22 cellular contexts compared by ENCODE assay signal in the genomic region with DNA sequence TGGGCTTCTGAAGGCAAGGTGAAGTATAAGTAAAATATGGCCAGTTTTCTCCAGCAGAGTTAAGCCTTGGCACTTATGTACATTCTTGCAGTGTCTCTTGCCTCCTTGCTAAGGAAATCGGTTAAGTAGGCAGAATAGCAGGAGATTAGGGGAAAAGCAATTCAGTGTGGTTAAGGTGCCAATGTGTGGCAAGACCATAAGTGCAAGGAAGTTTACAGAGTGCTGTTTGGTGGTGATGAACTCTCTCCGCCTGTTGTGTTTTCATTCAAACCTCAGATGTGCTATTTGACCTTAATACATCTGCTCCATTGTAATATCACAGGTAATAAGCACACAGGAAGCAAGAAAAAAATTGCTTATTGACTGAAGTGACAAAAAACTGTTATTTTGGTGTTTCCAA.
DNase-seq lines count a peak whose midpoint lies in the region; ATAC-seq and FAIRE-seq lines count a peak whose summit lies in the region.
"Had no signal": no experiment of that assay in that cellular context is flagged by ENCODE, and none has a peak within 500 bp of the region (broad histone marks: within the 10 kb centered on the region; RNA-seq: fewer than 3 reads in every experiment).

No MANE protein-coding gene starts in this region.

- H3K4me1 Mint-ChIP-seq in IgD-negative memory B cell (peaks cover 30 to 39% (median 37%) of the 10 kb centered on the region in 3 donors), T-helper 17 cell (peaks cover 54% of the 10 kb centered on the region)

- H3K36me3 Mint-ChIP-seq in IgD-negative memory B cell (peaks cover 1% of the 10 kb centered on the region), T-helper 17 cell (ENCODE audit: low read depth) (no peaks in the 10 kb centered on the region)
- H3K36me3 Mint-ChIP-seq: activated naive CD4-positive, alpha-beta T cell treated with anti-CD3 and anti-CD28 coated beads, Interleukin-2, amount 50 U/mL, for 72 hours had no signal

- DNase-seq in T-helper 17 cell (no peak), small intestine (no peak), NCI-H2107 treated with DMSO at 0.1 percent for 48 hours (lab: John Stamatoyannopoulos, UW; ENCODE audit: unreplicated experiment) (no peak), NCI-H1436 (lab: John Stamatoyannopoulos, UW) (no peak)
- DNase-seq: activated CD4-positive, alpha-beta T cell treated with anti-CD3 and anti-CD28 coated beads for 1 hour; DMS 273 treated with DMSO at 0.1 percent for 48 hours; esophagus squamous epithelium; kidney; NCI-H187; PC-9; SHP77; stimulated activated CD8-positive, alpha-beta memory T cell treated with anti-CD3 and anti-CD28 coated beads, Interleukin-4, amount 100 ng/mL, for 48 hours had no signal

- peak overlapping the region; percentile 86 for H3K4me2 ChIP-seq in BLaER1
- H3K4me2 ChIP-seq: PC-9 had no signal

- 74 to 83% (median 77%) methylated on average over 2 of the region's 2 CpGs for WGBS in small intestine, 3 donors

- peaks cover 2% of the 10 kb centered on the region for H3K27me3 Mint-ChIP-seq in IgD-negative memory B cell
- no peaks in the 10 kb centered on the region for H3K27me3 Mint-ChIP-seq in T-helper 17 cell

- peak overlapping the region; percentile 79 for H3K9ac ChIP-seq in BLaER1

- H3K27ac Mint-ChIP-seq in IgD-negative memory B cell (peak overlapping the region; percentile 81 to 94 (median 88)), T-helper 17 cell (peak overlapping the region; percentile 93)
- H3K27ac Mint-ChIP-seq: activated naive CD4-positive, alpha-beta T cell treated with anti-CD3 and anti-CD28 coated beads, Interleukin-2, amount 50 U/mL, for 72 hours; activated T-helper 1 cell treated with anti-CD3 and anti-CD28 coated beads, Interleukin-12 subunit alpha, Interleukin-12 subunit beta, Interleukin-2, Interleukin-4 antibody, amounts not matched to agents 30 ng/mL and 10 ng/mL and 1 ng/mL, durations not matched to agents 14 hours and 24 hours and 36 hours; CD14-positive monocyte had no signal

- ATAC-seq in T-helper 17 cell, result peak; percentile 13
- ATAC-seq in GM21717 (IDR thresholded peaks at IDR 0.05; ENCODE audit: unreplicated experiment), result no peak
- ATAC-seq: activated naive CD4-positive, alpha-beta T cell treated with anti-CD3 and anti-CD28 coated beads, Interleukin-2, amount 50 U/mL, for 72 hours had no signal

- H3K9me3 ChIP-seq in BLaER1 (no peaks in the 10 kb centered on the region), T-helper 17 cell (ENCODE audit: control insufficient read depth, low read length, poor library complexity, severe bottlenecking) (no peaks in the 10 kb centered on the region), small intestine (ENCODE audit: control insufficient read depth, low read depth) (no peaks in the 10 kb centered on the region)
- H3K9me3 ChIP-seq: esophagus squamous epithelium had no signal

- H3K4me3 Mint-ChIP-seq in IgD-negative memory B cell, result peak overlapping the region in 1 of 4 donors; percentile 53
- peak overlapping the region; percentile 47 for H3K4me3 Mint-ChIP-seq in T-helper 17 cell
- H3K4me3 Mint-ChIP-seq: activated T-helper 1 cell treated with anti-CD3 and anti-CD28 coated beads, Interleukin-12 subunit alpha, Interleukin-12 subunit beta, Interleukin-2, Interleukin-4 antibody, amounts not matched to agents 30 ng/mL and 10 ng/mL and 1 ng/mL, durations not matched to agents 14 hours and 24 hours and 36 hours; CD14-positive monocyte had no signal

- H4K20me1 ChIP-seq in BLaER1, result no peaks in the 10 kb centered on the region

- H3K36me3 ChIP-seq in BLaER1 (peaks cover 39% of the 10 kb centered on the region), small intestine (ENCODE audit: control insufficient read depth in 2 of 2, insufficient read depth in 2 of 2, low read length in 2 of 2) (peaks cover 0 to 11% of the 10 kb centered on the region in 2 donors)

- H3K9me3 Mint-ChIP-seq in IgD-negative memory B cell, result no peaks in the 10 kb centered on the region
- H3K9me3 Mint-ChIP-seq: activated naive CD4-positive, alpha-beta T cell treated with anti-CD3 and anti-CD28 coated beads, Interleukin-2, amount 50 U/mL, for 72 hours; activated T-helper 1 cell treated with anti-CD3 and anti-CD28 coated beads, Interleukin-12 subunit alpha, Interleukin-12 subunit beta, Interleukin-2, Interleukin-4 antibody, amounts not matched to agents 30 ng/mL and 10 ng/mL and 1 ng/mL, durations not matched to agents 14 hours and 24 hours and 36 hours; CD14-positive monocyte had no signal

- H3K27ac ChIP-seq in BLaER1 (peak overlapping the region; percentile 93), layer of hippocampus (ENCODE audit: low read depth, low read length) (peak overlapping the region; percentile 4), small intestine (ENCODE audit: low read depth in 1 of 2, low read length in 1 of 2) (no peak overlapping the region)
- H3K27ac ChIP-seq: esophagus squamous epithelium, HL-60, PC-9 had no signal

- H3K4me1 ChIP-seq in BLaER1 (peaks cover 97% of the 10 kb centered on the region), small intestine (ENCODE audit: control insufficient read depth in 2 of 2, insufficient read depth in 1 of 2, low read depth in 1 of 2, low read length in 1 of 2) (peaks cover 0 to 12% of the 10 kb centered on the region in 2 donors)

- H3K27me3 ChIP-seq in BLaER1 (no peaks in the 10 kb centered on the region), layer of hippocampus (ENCODE audit: control insufficient read depth, insufficient read depth, low read length) (no peaks in the 10 kb centered on the region), small intestine (ENCODE audit: control insufficient read depth in 2 of 2, insufficient read depth in 2 of 2, low read length in 2 of 2) (no peaks in the 10 kb centered on the region)
- H3K27me3 ChIP-seq: esophagus squamous epithelium had no signal

- H3K4me3 ChIP-seq in BLaER1 (no peak overlapping the region), small intestine (ENCODE audit: low read depth in 1 of 2, low read length in 2 of 2) (no peak overlapping the region)
- H3K4me3 ChIP-seq: esophagus squamous epithelium, PC-9 had no signal

- FAIRE-seq in small intestine (lab: Jason Lieb, UNC), result no peak
- FAIRE-seq: H54, kidney, urothelium cell line had no signal

Comparison
In these comparisons a context has a peak if more than half of its experiments do, and no peak if none do; other contexts are left out.
1. H3K27ac ChIP-seq: peak in BLaER1 (single experiment) and layer of hippocampus (single experiment); none in small intestine (0 of 2).